10 cellular contexts compared by ENCODE assay signal in genomic region chr5:159163027-159163699, GRCh38. TPM values are rescaled to one million over a fixed set of nuclear protein-coding genes. Genes with fewer than 3 reads are reported as not detected.
A peak's percentile ranks its signal among the peaks of the same experiment; 100 is the strongest.
DNase-seq lines count a peak whose midpoint lies in the region; ATAC-seq and TF ChIP-seq lines count a peak whose summit lies in the region.
"Had no signal": no experiment of that assay in that cellular context is flagged by ENCODE, and none has a peak within 500 bp of the region (broad histone marks: within the 10 kb centered on the region; RNA-seq: fewer than 3 reads in every experiment).

No MANE protein-coding gene starts in this region.

- H3K4me3 Mint-ChIP-seq in activated T-cell treated with anti-CD3 and anti-CD28 coated beads, Interleukin-2, amount 50 U/mL, for 72 hours = peak overlapping the region in 1 of 2 donors; percentile 14
- H3K4me3 Mint-ChIP-seq in mesothelial cell of epicardium (no peak overlapping the region), type B pancreatic cell (no peak overlapping the region)

- H3K27me3 ChIP-seq in left ventricle myocardium inferior (ENCODE audit: low read depth) = no peaks in the 10 kb centered on the region

- peaks cover 15% of the 10 kb centered on the region for H3K4me1 ChIP-seq in left ventricle myocardium inferior

- no peaks in the 10 kb centered on the region for H3K27me3 Mint-ChIP-seq in activated T-cell treated with anti-CD3 and anti-CD28 coated beads, Interleukin-2, amount 50 U/mL, for 72 hours (ENCODE audit: low read depth)
- H3K27me3 Mint-ChIP-seq in mesothelial cell of epicardium (ENCODE audit: low read depth) = no peaks in the 10 kb centered on the region
- H3K27me3 Mint-ChIP-seq in type B pancreatic cell = no peaks in the 10 kb centered on the region

- TF ChIP-seq CTCF in mesothelial cell of epicardium (IDR thresholded peaks at IDR 0.05; ENCODE audit: unreplicated experiment) = no peak
- no peak for TF ChIP-seq CTCF in type B pancreatic cell (conservative IDR thresholded peaks at IDR 0.05)
- TF ChIP-seq CTCF in left ventricle myocardium inferior (IDR thresholded peaks at IDR 0.05; ENCODE audit: borderline replicate concordance) = no peak

- no peaks in the 10 kb centered on the region for H3K9me3 ChIP-seq in left ventricle myocardium inferior (replicated peaks)

- DNase-seq in Caki2 (ENCODE audit: low read depth) = peak; percentile 71
- DNase-seq in activated T-cell treated with anti-CD3 and anti-CD28 coated beads, Interleukin-2, amount 50 U/mL, for 72 hours = peak; percentile 28 to 29
- DNase-seq in mesothelial cell of epicardium (ENCODE audit: low spot score in 2 of 2, unreplicated experiment in 2 of 2) = no peak
- no peak for DNase-seq in HUDEP-2 (lab: John Stamatoyannopoulos, UW; ENCODE audit: unreplicated experiment in 76 of 76)
- DNase-seq in type B pancreatic cell (ENCODE audit: extremely low spot score, unreplicated experiment) = no peak
- no peak for DNase-seq in left ventricle myocardium inferior
- DNase-seq: NCI-H1417 treated with DMSO at 0.1 percent for 48 hours had no signal

- no peak overlapping the region for H3K4me3 ChIP-seq in left ventricle myocardium inferior
- H3K4me3 ChIP-seq: GM12878 had no signal

- in situ Hi-C loops in Caki2 (cut with HindIII; ENCODE audit: low pct_unique_long_range_greater_than_20kb, low sequenced_read_pairs) = no loop called here

- no peak overlapping the region for H3K27ac ChIP-seq in left ventricle myocardium inferior (replicated peaks)

- peaks cover 51% of the 10 kb centered on the region for H3K4me1 Mint-ChIP-seq in activated T-cell treated with anti-CD3 and anti-CD28 coated beads, Interleukin-2, amount 50 U/mL, for 72 hours (ENCODE audit: low read depth)
- H3K4me1 Mint-ChIP-seq in mesothelial cell of epicardium (no peaks in the 10 kb centered on the region), type B pancreatic cell (ENCODE audit: unreplicated experiment) (no peaks in the 10 kb centered on the region)

- ATAC-seq in HG02678 (IDR thresholded peaks at IDR 0.05; ENCODE audit: unreplicated experiment) (peak; percentile 50), GM19324 (IDR thresholded peaks at IDR 0.05; ENCODE audit: low FRiP score, unreplicated experiment) (no peak)
- peak; percentile 96 to 98 for ATAC-seq in activated T-cell treated with anti-CD3 and anti-CD28 coated beads, Interleukin-2, amount 50 U/mL, for 72 hours (replicated peaks in 1 of 2)
- ATAC-seq: GM12878 had no signal

- intact Hi-C loops in left ventricle myocardium inferior (cut with micrococcal nuclease) = no loop called here

- H3K36me3 ChIP-seq in left ventricle myocardium inferior = peaks cover 74% of the 10 kb centered on the region

- H3K9me3 Mint-ChIP-seq in activated T-cell treated with anti-CD3 and anti-CD28 coated beads, Interleukin-2, amount 50 U/mL, for 72 hours = no peaks in the 10 kb centered on the region
- H3K9me3 Mint-ChIP-seq in mesothelial cell of epicardium = no peaks in the 10 kb centered on the region
- no peaks in the 10 kb centered on the region for H3K9me3 Mint-ChIP-seq in type B pancreatic cell

- H3K36me3 Mint-ChIP-seq in activated T-cell treated with anti-CD3 and anti-CD28 coated beads, Interleukin-2, amount 50 U/mL, for 72 hours (ENCODE audit: insufficient read depth in 2 of 2) = peaks cover 4 to 26% of the 10 kb centered on the region in 2 donors
- H3K36me3 Mint-ChIP-seq in mesothelial cell of epicardium (peaks cover 29% of the 10 kb centered on the region), type B pancreatic cell (peaks cover 20% of the 10 kb centered on the region)

- peak overlapping the region; percentile 15 for H3K27ac Mint-ChIP-seq in activated T-cell treated with anti-CD3 and anti-CD28 coated beads, Interleukin-2, amount 50 U/mL, for 72 hours
- H3K27ac Mint-ChIP-seq in mesothelial cell of epicardium (peak overlapping the region; percentile 22), type B pancreatic cell (no peak overlapping the region)

RNA-seq across cellular contexts. Expression of gene RNF145, which starts 46.2 kb away (rescaled TPM):
- 35.6 and 44.7 TPM in 2 replicates for total RNA-seq in Caki2 (2014; rRNA removed; shearing (Covaris generic); ENCODE audit: low replicate concordance)
- total RNA-seq in activated T-cell treated with anti-CD3 and anti-CD28 coated beads, Interleukin-2, amount 50 U/mL, for 72 hours = 100 to 1,000 TPM in 1 of 2 donors, 10 to 100 TPM in 1; 88.7 to 116 TPM
- 88.8 to 93.1 TPM (median 91.4 TPM) in 3 replicates for total RNA-seq in mesothelial cell of epicardium
- total RNA-seq in type B pancreatic cell (ENCODE audit: low replicate concordance) = 42.5 and 66.4 TPM in 2 replicates
- 18.0 TPM for total RNA-seq in left ventricle myocardium inferior

Comparison
In these comparisons a context has a peak if more than half of its experiments do, and no peak if none do; other contexts are left out.
1. DNase-seq: peak in Caki2 (single experiment) and activated T-cell treated with anti-CD3 and anti-CD28 coated beads, Interleukin-2, amount 50 U/mL, for 72 hours (2 of 2); none in mesothelial cell of epicardium (0 of 2), HUDEP-2 (0 of 76), type B pancreatic cell (single experiment) and left ventricle myocardium inferior (single experiment).